Comparison of ENCODE assay signal across 1 cellular context in the genomic region with DNA sequence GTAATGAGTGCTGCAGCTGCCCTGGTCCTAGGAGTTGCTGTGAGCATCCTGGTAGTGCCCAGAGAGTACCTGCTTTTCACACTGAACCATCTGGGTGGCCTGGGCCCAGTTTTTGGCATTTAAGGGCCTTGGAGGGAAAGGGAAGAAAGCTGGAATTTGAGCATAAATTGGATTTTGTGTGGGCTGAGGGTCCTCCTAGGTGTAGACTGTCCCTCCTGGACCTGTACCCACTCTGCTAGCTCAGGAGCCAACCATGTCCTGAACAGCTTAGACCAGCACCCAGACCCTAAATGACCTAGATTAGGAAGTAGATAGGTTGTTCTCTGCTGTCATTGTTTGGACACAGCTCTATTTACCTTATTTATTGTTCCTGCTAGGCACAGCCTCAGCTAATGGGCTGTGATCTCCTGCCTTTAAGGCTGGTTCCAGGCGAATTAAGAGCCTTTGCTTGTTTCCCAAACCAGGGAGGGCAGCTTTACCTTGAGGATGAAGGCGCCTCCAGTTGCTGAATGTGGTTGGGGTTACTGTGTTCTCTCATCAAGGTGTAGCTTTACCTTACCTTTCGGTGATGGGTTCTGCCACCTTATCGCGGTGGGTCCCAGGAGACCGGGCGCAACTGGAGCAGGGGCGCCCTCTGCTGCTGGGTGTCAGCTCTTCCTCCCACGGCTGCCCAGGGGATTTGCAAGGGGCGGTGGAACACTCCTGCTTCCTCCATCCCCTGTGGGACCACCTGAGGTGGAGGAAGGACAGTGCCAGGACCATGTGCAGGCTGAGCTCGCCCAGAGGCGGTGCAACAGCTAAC.
TF ChIP-seq lines count a peak whose summit lies in the region.

No MANE protein-coding gene starts in this region.

TF ChIP-seq in HepG2, 621 proteins besides CTCF, POLR2A, EP300 and RAD21 (continued from another document and continues in another):
- TF ChIP-seq PRDM15 (CRISPR knock-in tag; IDR thresholded peaks at IDR 0.05) (no peak), MYC (CRISPR knock-in tag; IDR thresholded peaks at IDR 0.05; ENCODE audit: borderline replicate concordance) (no peak), ETV5 (CRISPR knock-in tag; IDR thresholded peaks at IDR 0.05; ENCODE audit: borderline replicate concordance) (peak; percentile 47; the same call in 1 of the 2 replicates), ZNF792 (CRISPR knock-in tag; IDR thresholded peaks at IDR 0.05) (peak; percentile 54; the same call in 1 of the 2 replicates), REL (CRISPR knock-in tag; conservative IDR thresholded peaks at IDR 0.05) (0 out of 2 replicates have a peak, but pooled peaks have one; percentile 23), NFKB2 (CRISPR knock-in tag; IDR thresholded peaks at IDR 0.05; ENCODE audit: borderline replicate concordance) (peak; percentile 85; the same call in 1 of the 2 replicates), THAP9 (CRISPR knock-in tag; IDR thresholded peaks at IDR 0.05; ENCODE audit: borderline replicate concordance) (peak; percentile 18; the same call in 1 of the 2 replicates), NPAS2 (CRISPR knock-in tag; IDR thresholded peaks at IDR 0.05; ENCODE audit: borderline replicate concordance) (0 out of 2 replicates have a peak, but pooled peaks have one; percentile 38), ESRRA (CRISPR knock-in tag; IDR thresholded peaks at IDR 0.05; ENCODE audit: low read depth) (no peak), SALL1 (CRISPR knock-in tag; IDR thresholded peaks at IDR 0.05) (peak; percentile 66), ZNF329 (CRISPR knock-in tag; IDR thresholded peaks at IDR 0.05; ENCODE audit: low read depth) (no peak), REPIN1 (CRISPR knock-in tag; IDR thresholded peaks at IDR 0.05; ENCODE audit: borderline replicate concordance, low read depth) (peak; percentile 44; the same call in 1 of the 2 replicates), SP2 (CRISPR knock-in tag; IDR thresholded peaks at IDR 0.05) (no peak), CBFB (CRISPR knock-in tag; IDR thresholded peaks at IDR 0.05) (0 out of 2 replicates have a peak, but pooled peaks have one; percentile 42), ATF4 (CRISPR knock-in tag; IDR thresholded peaks at IDR 0.05) (0 out of 4 replicates have a peak, but pooled peaks of 1 of the 2 experiments have one; percentile 39), HNRNPL (IDR thresholded peaks at IDR 0.05; ENCODE audit: low read depth, low read length) (0 out of 2 replicates have a peak, but pooled peaks have one; percentile 52), ZNF432 (CRISPR knock-in tag; IDR thresholded peaks at IDR 0.05; ENCODE audit: borderline replicate concordance) (no peak), SNRNP70 (IDR thresholded peaks at IDR 0.05; ENCODE audit: low read depth, low read length) (no peak), CCDC6 (CRISPR knock-in tag; IDR thresholded peaks at IDR 0.05) (0 out of 2 replicates have a peak, but pooled peaks have one; percentile 17), CSRNP2 (CRISPR knock-in tag; conservative IDR thresholded peaks at IDR 0.05; ENCODE audit: low read depth) (0 out of 2 replicates have a peak, but pooled peaks have one; percentile 42), CEBPG (CRISPR knock-in tag; IDR thresholded peaks at IDR 0.05) (no peak), SPEN (CRISPR knock-in tag; IDR thresholded peaks at IDR 0.05; ENCODE audit: low read depth) (no peak; the same call in 1 of the 2 replicates), KMT2A (CRISPR knock-in tag; IDR thresholded peaks at IDR 0.05) (peak; percentile 36; the same call in 1 of the 2 replicates), HDAC2 (CRISPR knock-in tag; IDR thresholded peaks at IDR 0.05) (peak; percentile 46; the same call in 1 of the 2 replicates), ZNF619 (CRISPR knock-in tag; IDR thresholded peaks at IDR 0.05) (no peak), ZNF891 (CRISPR knock-in tag; IDR thresholded peaks at IDR 0.05) (0 out of 2 replicates have a peak, but pooled peaks have one; percentile 36), ZNF207 (IDR thresholded peaks at IDR 0.05; ENCODE audit: borderline replicate concordance) (no peak)
- TF ChIP-seq, protein P1, sequence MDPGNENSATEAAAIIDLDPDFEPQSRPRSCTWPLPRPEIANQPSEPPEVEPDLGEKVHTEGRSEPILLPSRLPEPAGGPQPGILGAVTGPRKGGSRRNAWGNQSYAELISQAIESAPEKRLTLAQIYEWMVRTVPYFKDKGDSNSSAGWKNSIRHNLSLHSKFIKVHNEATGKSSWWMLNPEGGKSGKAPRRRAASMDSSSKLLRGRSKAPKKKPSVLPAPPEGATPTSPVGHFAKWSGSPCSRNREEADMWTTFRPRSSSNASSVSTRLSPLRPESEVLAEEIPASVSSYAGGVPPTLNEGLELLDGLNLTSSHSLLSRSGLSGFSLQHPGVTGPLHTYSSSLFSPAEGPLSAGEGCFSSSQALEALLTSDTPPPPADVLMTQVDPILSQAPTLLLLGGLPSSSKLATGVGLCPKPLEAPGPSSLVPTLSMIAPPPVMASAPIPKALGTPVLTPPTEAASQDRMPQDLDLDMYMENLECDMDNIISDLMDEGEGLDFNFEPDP (CRISPR knock-in tag; conservative IDR thresholded peaks at IDR 0.05): 0 out of 2 replicates have a peak, but pooled peaks have one; percentile 69
- TF ChIP-seq, protein P2, sequence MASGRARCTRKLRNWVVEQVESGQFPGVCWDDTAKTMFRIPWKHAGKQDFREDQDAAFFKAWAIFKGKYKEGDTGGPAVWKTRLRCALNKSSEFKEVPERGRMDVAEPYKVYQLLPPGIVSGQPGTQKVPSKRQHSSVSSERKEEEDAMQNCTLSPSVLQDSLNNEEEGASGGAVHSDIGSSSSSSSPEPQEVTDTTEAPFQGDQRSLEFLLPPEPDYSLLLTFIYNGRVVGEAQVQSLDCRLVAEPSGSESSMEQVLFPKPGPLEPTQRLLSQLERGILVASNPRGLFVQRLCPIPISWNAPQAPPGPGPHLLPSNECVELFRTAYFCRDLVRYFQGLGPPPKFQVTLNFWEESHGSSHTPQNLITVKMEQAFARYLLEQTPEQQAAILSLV (CRISPR knock-in tag; IDR thresholded peaks at IDR 0.05; ENCODE audit: borderline replicate concordance): 0 out of 2 replicates have a peak, but pooled peaks have one; percentile 46
- TF ChIP-seq, protein P3, sequence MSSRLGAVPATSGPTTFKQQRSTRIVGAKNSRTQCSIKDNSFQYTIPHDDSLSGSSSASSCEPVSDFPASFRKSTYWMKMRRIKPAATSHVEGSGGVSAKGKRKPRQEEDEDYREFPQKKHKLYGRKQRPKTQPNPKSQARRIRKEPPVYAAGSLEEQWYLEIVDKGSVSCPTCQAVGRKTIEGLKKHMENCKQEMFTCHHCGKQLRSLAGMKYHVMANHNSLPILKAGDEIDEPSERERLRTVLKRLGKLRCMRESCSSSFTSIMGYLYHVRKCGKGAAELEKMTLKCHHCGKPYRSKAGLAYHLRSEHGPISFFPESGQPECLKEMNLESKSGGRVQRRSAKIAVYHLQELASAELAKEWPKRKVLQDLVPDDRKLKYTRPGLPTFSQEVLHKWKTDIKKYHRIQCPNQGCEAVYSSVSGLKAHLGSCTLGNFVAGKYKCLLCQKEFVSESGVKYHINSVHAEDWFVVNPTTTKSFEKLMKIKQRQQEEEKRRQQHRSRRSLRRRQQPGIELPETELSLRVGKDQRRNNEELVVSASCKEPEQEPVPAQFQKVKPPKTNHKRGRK (CRISPR knock-in tag; IDR thresholded peaks at IDR 0.05): no peak
- TF ChIP-seq, protein P4, sequence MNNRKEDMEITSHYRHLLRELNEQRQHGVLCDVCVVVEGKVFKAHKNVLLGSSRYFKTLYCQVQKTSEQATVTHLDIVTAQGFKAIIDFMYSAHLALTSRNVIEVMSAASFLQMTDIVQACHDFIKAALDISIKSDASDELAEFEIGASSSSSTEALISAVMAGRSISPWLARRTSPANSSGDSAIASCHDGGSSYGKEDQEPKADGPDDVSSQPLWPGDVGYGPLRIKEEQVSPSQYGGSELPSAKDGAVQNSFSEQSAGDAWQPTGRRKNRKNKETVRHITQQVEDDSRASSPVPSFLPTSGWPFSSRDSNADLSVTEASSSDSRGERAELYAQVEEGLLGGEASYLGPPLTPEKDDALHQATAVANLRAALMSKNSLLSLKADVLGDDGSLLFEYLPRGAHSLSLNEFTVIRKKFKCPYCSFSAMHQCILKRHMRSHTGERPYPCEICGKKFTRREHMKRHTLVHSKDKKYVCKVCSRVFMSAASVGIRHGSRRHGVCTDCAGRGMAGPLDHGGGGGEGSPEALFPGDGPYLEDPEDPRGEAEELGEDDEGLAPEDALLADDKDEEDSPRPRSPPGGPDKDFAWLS (CRISPR knock-in tag; IDR thresholded peaks at IDR 0.05; ENCODE audit: borderline replicate concordance): no peak
- TF ChIP-seq, protein P5, sequence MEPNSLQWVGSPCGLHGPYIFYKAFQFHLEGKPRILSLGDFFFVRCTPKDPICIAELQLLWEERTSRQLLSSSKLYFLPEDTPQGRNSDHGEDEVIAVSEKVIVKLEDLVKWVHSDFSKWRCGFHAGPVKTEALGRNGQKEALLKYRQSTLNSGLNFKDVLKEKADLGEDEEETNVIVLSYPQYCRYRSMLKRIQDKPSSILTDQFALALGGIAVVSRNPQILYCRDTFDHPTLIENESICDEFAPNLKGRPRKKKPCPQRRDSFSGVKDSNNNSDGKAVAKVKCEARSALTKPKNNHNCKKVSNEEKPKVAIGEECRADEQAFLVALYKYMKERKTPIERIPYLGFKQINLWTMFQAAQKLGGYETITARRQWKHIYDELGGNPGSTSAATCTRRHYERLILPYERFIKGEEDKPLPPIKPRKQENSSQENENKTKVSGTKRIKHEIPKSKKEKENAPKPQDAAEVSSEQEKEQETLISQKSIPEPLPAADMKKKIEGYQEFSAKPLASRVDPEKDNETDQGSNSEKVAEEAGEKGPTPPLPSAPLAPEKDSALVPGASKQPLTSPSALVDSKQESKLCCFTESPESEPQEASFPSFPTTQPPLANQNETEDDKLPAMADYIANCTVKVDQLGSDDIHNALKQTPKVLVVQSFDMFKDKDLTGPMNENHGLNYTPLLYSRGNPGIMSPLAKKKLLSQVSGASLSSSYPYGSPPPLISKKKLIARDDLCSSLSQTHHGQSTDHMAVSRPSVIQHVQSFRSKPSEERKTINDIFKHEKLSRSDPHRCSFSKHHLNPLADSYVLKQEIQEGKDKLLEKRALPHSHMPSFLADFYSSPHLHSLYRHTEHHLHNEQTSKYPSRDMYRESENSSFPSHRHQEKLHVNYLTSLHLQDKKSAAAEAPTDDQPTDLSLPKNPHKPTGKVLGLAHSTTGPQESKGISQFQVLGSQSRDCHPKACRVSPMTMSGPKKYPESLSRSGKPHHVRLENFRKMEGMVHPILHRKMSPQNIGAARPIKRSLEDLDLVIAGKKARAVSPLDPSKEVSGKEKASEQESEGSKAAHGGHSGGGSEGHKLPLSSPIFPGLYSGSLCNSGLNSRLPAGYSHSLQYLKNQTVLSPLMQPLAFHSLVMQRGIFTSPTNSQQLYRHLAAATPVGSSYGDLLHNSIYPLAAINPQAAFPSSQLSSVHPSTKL (CRISPR knock-in tag; IDR thresholded peaks at IDR 0.05): peak; percentile 44; the same call in 1 of the 2 replicates
